Comparison of ENCODE assay signal across 16 cellular contexts in genomic region chr14:54207991-54208520, GRCh38.
A peak's percentile ranks its signal among the peaks of the same experiment; 100 is the strongest.
DNase-seq lines count a peak whose midpoint lies in the region; ATAC-seq and TF ChIP-seq lines count a peak whose summit lies in the region.
"Had no signal": no experiment of that assay in that cellular context is flagged by ENCODE, and none has a peak within 500 bp of the region (broad histone marks: within the 10 kb centered on the region; RNA-seq: fewer than 3 reads in every experiment).

No MANE protein-coding gene starts in this region.

- CTCF ChIA-PET in mammary epithelial cell (lab: Charles Lee; ENCODE audit: low non-redundant PET): interaction anchor here (0.7 kb wide), 1 partner anchor 24 kb away, joined by 7 read pairs; no protein-coding TSS in a partner anchor
- CTCF ChIA-PET in Caco-2 (lab: Charles Lee): no interaction called here

- H3K9ac ChIP-seq in mammary epithelial cell (ENCODE audit: insufficient read depth, low read length): no peak overlapping the region

- peaks cover 59% of the 10 kb centered on the region for H3K4me1 ChIP-seq in mammary epithelial cell (ENCODE audit: insufficient read depth, low read length)
- H3K4me1 ChIP-seq in Caco-2: peaks cover 6% of the 10 kb centered on the region; the same call in 1 of the 2 replicates

- H3K4me3 Mint-ChIP-seq in HFFc6 (peak overlapping the region; percentile 10; the same call in 1 of the 2 replicates), Caco-2 (ENCODE audit: unreplicated experiment) (no peak overlapping the region)
- H3K4me3 Mint-ChIP-seq: B cell; CD4-positive, CD25-positive, alpha-beta regulatory T cell had no signal

- H3K9me3 ChIP-seq in mammary epithelial cell (replicated peaks; ENCODE audit: insufficient read depth, low read length) (peaks cover 7% of the 10 kb centered on the region), Caco-2 (peaks cover 3% of the 10 kb centered on the region; the same call in 1 of the 2 replicates)

- TF ChIP-seq CTCF in HFFc6 (IDR thresholded peaks at IDR 0.05): no peak
- no peak for TF ChIP-seq CTCF in mammary epithelial cell (conservative IDR thresholded peaks at IDR 0.05 in 1 of 2, IDR thresholded peaks at IDR 0.05 in 1 of 2; ENCODE audit: extremely low read depth in 1 of 2, insufficient read depth in 1 of 2, low read depth in 1 of 2, low read length in 2 of 2)
- no peak for TF ChIP-seq CTCF in Caco-2 (IDR thresholded peaks at IDR 0.05; ENCODE audit: insufficient read depth in 1 of 2, low read depth in 1 of 2, low read length in 1 of 2, severe bottlenecking in 1 of 2, unreplicated experiment in 1 of 2)

- ATAC-seq in sciatic nerve (peak; percentile 16), GM18498 (IDR thresholded peaks at IDR 0.05; ENCODE audit: unreplicated experiment) (no peak)

- H3K27ac ChIP-seq in mammary epithelial cell (ENCODE audit: insufficient read depth, low read depth, low read length): peak overlapping the region; percentile 2

- no peaks in the 10 kb centered on the region for H3K27me3 ChIP-seq in mammary epithelial cell (ENCODE audit: insufficient read depth, low read length)
- no peaks in the 10 kb centered on the region for H3K27me3 ChIP-seq in Caco-2 (replicated peaks; ENCODE audit: control insufficient read depth, insufficient read depth, low read length)

- no peak for DNase-seq in HFFc6
- no peak for DNase-seq in mammary epithelial cell
- DNase-seq in lung microvascular endothelial cell (ENCODE audit: low read depth in 2 of 2): peak; percentile 10 to 52
- no peak for DNase-seq in sciatic nerve (ENCODE audit: low spot score)
- no peak for DNase-seq in activated gamma-delta T cell (lab: John Stamatoyannopoulos, UW)
- DNase-seq in Caco-2: no peak
- DNase-seq: CD4-positive, CD25-positive, alpha-beta regulatory T cell; DMS53; H7; KBM-7; NCI-H1436 treated with DMSO at 0.1 percent for 48 hours; NCI-H2029 treated with DMSO at 0.1 percent for 48 hours; NCI-H2171 treated with DMSO at 0.1 percent for 48 hours; NCI-H446 treated with DMSO at 0.1 percent for 48 hours had no signal

- H3K4me1 Mint-ChIP-seq in HFFc6 (ENCODE audit: low read depth): peaks cover 73% of the 10 kb centered on the region
- H3K4me1 Mint-ChIP-seq in Caco-2 (ENCODE audit: low read depth, unreplicated experiment): peaks cover 6% of the 10 kb centered on the region
- H3K4me1 Mint-ChIP-seq: B cell; CD4-positive, CD25-positive, alpha-beta regulatory T cell had no signal

- H3K27ac Mint-ChIP-seq in HFFc6 (peak overlapping the region; percentile 27; the same call in 1 of the 2 replicates), Caco-2 (ENCODE audit: unreplicated experiment) (no peak overlapping the region)
- H3K27ac Mint-ChIP-seq: B cell; CD4-positive, CD25-positive, alpha-beta regulatory T cell had no signal

- H3K36me3 Mint-ChIP-seq in HFFc6 (ENCODE audit: low read depth): no peaks in the 10 kb centered on the region
- H3K36me3 Mint-ChIP-seq in Caco-2 (ENCODE audit: insufficient read depth, unreplicated experiment): no peaks in the 10 kb centered on the region
- H3K36me3 Mint-ChIP-seq: CD4-positive, CD25-positive, alpha-beta regulatory T cell had no signal

- intact Hi-C loops in mammary epithelial cell (cut with micrococcal nuclease): no loop called here
- intact Hi-C loops in sciatic nerve (cut with DNase I): no loop called here
- intact Hi-C loops in Caco-2 (cut with micrococcal nuclease; ENCODE audit: unreplicated experiment): no loop called here

- no TSS peak for BruUV-seq in mammary epithelial cell (replicated peaks; lab: Mats Ljungman, UMichigan)
- BruUV-seq in Caco-2 (replicated peaks; lab: Mats Ljungman, UMichigan): no TSS peak

- no peaks in the 10 kb centered on the region for H4K20me1 ChIP-seq in mammary epithelial cell (ENCODE audit: insufficient read depth, low read length)

- WGBS in mammary epithelial cell (ENCODE audit: low coverage, missing lambda C conversion rate): 80% methylated on average over 5 of the region's 5 CpGs

- H3K4me2 ChIP-seq in mammary epithelial cell (ENCODE audit: insufficient read depth, low read depth, low read length): no peak overlapping the region

- no peak overlapping the region for H2AFZ ChIP-seq in mammary epithelial cell (ENCODE audit: low read depth, low read length)

- H3K27me3 Mint-ChIP-seq in HFFc6 (ENCODE audit: insufficient read depth): no peaks in the 10 kb centered on the region; the same call in 1 of the 2 replicates
- H3K27me3 Mint-ChIP-seq in Caco-2 (ENCODE audit: insufficient read depth, unreplicated experiment): no peaks in the 10 kb centered on the region

- no peak overlapping the region for H3K4me3 ChIP-seq in mammary epithelial cell (replicated peaks in 1 of 3; ENCODE audit: insufficient read depth in 1 of 3, low read depth in 2 of 3, low read length in 3 of 3)
- H3K4me3 ChIP-seq in Caco-2 (ENCODE audit: low read depth, low read length): no peak overlapping the region

- dilution Hi-C loops in mammary epithelial cell (cut with HindIII; ENCODE audit: low sequenced_read_pairs): no loop called here

- H3K36me3 ChIP-seq in mammary epithelial cell (ENCODE audit: insufficient read depth, low read length) (no peaks in the 10 kb centered on the region), Caco-2 (ENCODE audit: control insufficient read depth, insufficient read depth, low read length) (no peaks in the 10 kb centered on the region)

- in situ Hi-C loops in mammary epithelial cell (cut with MboI; ENCODE audit: low sequenced_read_pairs in 2 of 2): no loop called here

- H3K9me3 Mint-ChIP-seq in HFFc6: no peaks in the 10 kb centered on the region
- H3K9me3 Mint-ChIP-seq in Caco-2 (ENCODE audit: unreplicated experiment): no peaks in the 10 kb centered on the region

- POLR2A ChIA-PET in Caco-2 (lab: Charles Lee): no interaction called here

- H3K79me2 ChIP-seq in mammary epithelial cell (ENCODE audit: insufficient read depth, low read length): no peaks in the 10 kb centered on the region

Comparison
In these comparisons a context has a peak if more than half of its experiments do, and no peak if none do; other contexts are left out.
1. DNase-seq: peak in lung microvascular endothelial cell (2 of 2); none in HFFc6 (single experiment), mammary epithelial cell (single experiment), sciatic nerve (single experiment), activated gamma-delta T cell (single experiment) and Caco-2 (0 of 2).